In genomic region chr5:176629853-176630680, GRCh38 we compare ENCODE assay signal across 1 cellular context.
A peak's percentile ranks its signal among the peaks of the same experiment; 100 is the strongest.
TF ChIP-seq lines count a peak whose summit lies in the region.

TSS of gene EIF4E1B (plus strand) at chr5:176630675. CDS start at chr5:176642788, 12,113 bp downstream.
TSS of gene SNCB (minus strand) at chr5:176630534. CDS start at chr5:176629654, 880 bp downstream.

TF ChIP-seq in HEK293, 187 proteins besides CTCF, POLR2A, EP300 and RAD21 (continued from another document):
- TF ChIP-seq ZFHX2 (tag by site-specific recombination; conservative IDR thresholded peaks at IDR 0.05), result peak; percentile 42; the same call in 1 of the 2 replicates
- no peak for TF ChIP-seq ZNF132 (tag by site-specific recombination; IDR thresholded peaks at IDR 0.05; ENCODE audit: borderline replicate concordance)
- peak; percentile 38; the same call in 1 of the 2 replicates for TF ChIP-seq WT1 (tag by site-specific recombination; IDR thresholded peaks at IDR 0.05)
- peak; percentile 61; the same call in 1 of the 2 replicates for TF ChIP-seq ZSCAN30 (tag by site-specific recombination; IDR thresholded peaks at IDR 0.05)
- TF ChIP-seq ZBTB44 (tag by site-specific recombination; IDR thresholded peaks at IDR 0.05), result no peak
- peak; percentile 97 for TF ChIP-seq ZNF423 (tag by site-specific recombination; IDR thresholded peaks at IDR 0.05)
- TF ChIP-seq REPIN1 (tag by site-specific recombination; IDR thresholded peaks at IDR 0.05; ENCODE audit: low read depth), result no peak
- TF ChIP-seq MZF1 (tag by site-specific recombination; IDR thresholded peaks at IDR 0.05; ENCODE audit: borderline replicate concordance), result no peak
- TF ChIP-seq ZNF18 (tag by site-specific recombination; IDR thresholded peaks at IDR 0.05), result no peak
- no peak for TF ChIP-seq OVOL3 (tag by site-specific recombination; IDR thresholded peaks at IDR 0.05)
